Comparison of ENCODE assay signal across 7 cellular contexts in genomic region chr20:17960927-17961599, GRCh38. TPM values are rescaled to one million over a fixed set of nuclear protein-coding genes. Genes with fewer than 3 reads are reported as not detected.
A peak's percentile ranks its signal among the peaks of the same experiment; 100 is the strongest.
DNase-seq lines count a peak whose midpoint lies in the region; ATAC-seq and TF ChIP-seq lines count a peak whose summit lies in the region.

No MANE protein-coding gene starts in this region.

- H3K4me1 ChIP-seq in GM23338 (ENCODE audit: insufficient read depth) = peaks cover 67% of the 10 kb centered on the region
- H3K4me1 ChIP-seq in gastroesophageal sphincter = peaks cover 14 to 99% (median 39%) of the 10 kb centered on the region in 3 donors
- peaks cover 70 to 100% (median 98%) of the 10 kb centered on the region in 6 donors for H3K4me1 ChIP-seq in spleen

- no peak overlapping the region for H2AFZ ChIP-seq in GM23338

- no peak overlapping the region for H3K9ac ChIP-seq in SK-N-MC (ENCODE audit: insufficient read length)

- peaks cover 9% of the 10 kb centered on the region for H3K27me3 Mint-ChIP-seq in GM23338 (ENCODE audit: insufficient read depth, low read depth, poor library complexity)

- peaks cover 75% of the 10 kb centered on the region for H3K36me3 Mint-ChIP-seq in GM23338 (ENCODE audit: low read depth)

- TF ChIP-seq EP300 in gastroesophageal sphincter (IDR thresholded peaks at IDR 0.05) = no peak

- 0 out of 2 replicates have a peak, but pooled peaks cover 3% of the 10 kb centered on the region for H3F3A ChIP-seq in GM23338 (replicated peaks; ENCODE audit: low read depth)

- peaks cover 75% of the 10 kb centered on the region for H3K4me1 Mint-ChIP-seq in GM23338

- H3K9me2 ChIP-seq in GM23338 (ENCODE audit: insufficient read depth) = no peaks in the 10 kb centered on the region

- H3K4me2 ChIP-seq in GM23338 = peak overlapping the region; percentile 42; the same call in 1 of the 2 replicates

- peaks cover 100% of the 10 kb centered on the region for H3K79me2 ChIP-seq in GM23338 (replicated peaks; ENCODE audit: insufficient read depth)

- WGBS in gastroesophageal sphincter (ENCODE audit: low coverage in 1 of 2), 2 donors = 4 to 8% methylated on average over 6 of the region's 6 CpGs
- 29 to 62% (median 47%) methylated on average over 6 of the region's 6 CpGs for WGBS in spleen, 5 donors

- H3K27ac Mint-ChIP-seq in GM23338 = no peak overlapping the region; the same call in none of the 2 replicates

- no peak for ATAC-seq in GM23338
- peak; percentile 75 for ATAC-seq in gastroesophageal sphincter

- peak overlapping the region; percentile 27 for H3K4me3 ChIP-seq in GM23338
- H3K4me3 ChIP-seq in SK-N-MC = peak overlapping the region; percentile 37
- H3K4me3 ChIP-seq in gastroesophageal sphincter = peak overlapping the region; percentile 12 to 18
- H3K4me3 ChIP-seq in spleen = peak overlapping the region in 2 of 8 donors; percentile 8 to 33

- H3K9me3 Mint-ChIP-seq in GM23338 = no peaks in the 10 kb centered on the region; the same call in 2 of the 3 replicates

- H3K27ac ChIP-seq in GM23338 (ENCODE audit: low read depth) (peak overlapping the region; percentile 43), SK-N-MC (peak overlapping the region; percentile 79), gastroesophageal sphincter (peak overlapping the region; percentile 65 to 83 (median 78)), spleen (peak overlapping the region in 7 of 8 donors; percentile 25 to 99 (median 97))

- TF ChIP-seq POLR2A in gastroesophageal sphincter (IDR thresholded peaks at IDR 0.05) (no peak), spleen (IDR thresholded peaks at IDR 0.05) (no peak)

- H3K9me3 ChIP-seq in SK-N-MC (ENCODE audit: low read depth, low read length) (no peaks in the 10 kb centered on the region), gastroesophageal sphincter (no peaks in the 10 kb centered on the region), spleen (no peaks in the 10 kb centered on the region)

- peaks cover 92% of the 10 kb centered on the region for H4K20me1 ChIP-seq in GM23338 (replicated peaks; ENCODE audit: insufficient read depth)

- intact Hi-C loops in spleen (cut with DNase I; ENCODE audit: low total_unique reads) = no loop called here

- no peak for TF ChIP-seq CTCF in GM23338 (conservative IDR thresholded peaks at IDR 0.05; ENCODE audit: low read depth in 2 of 2)
- no peak for TF ChIP-seq CTCF in gastroesophageal sphincter (IDR thresholded peaks at IDR 0.05)
- TF ChIP-seq CTCF in spleen (IDR thresholded peaks at IDR 0.05 in 8 of 11, conservative IDR thresholded peaks at IDR 0.05 in 3 of 11) = no peak

- H3K4me3 Mint-ChIP-seq in GM23338 = peak overlapping the region; percentile 54

- DNase-seq in GM23338 (ENCODE audit: low spot score) (no peak), SK-N-MC (ENCODE audit: low read depth, low spot score) (no peak), spleen (no peak), AG08395 (ENCODE audit: low spot score) (no peak), NCI-H2196 treated with DMSO at 0.1 percent for 48 hours (lab: John Stamatoyannopoulos, UW; ENCODE audit: unreplicated experiment) (no peak)
- DNase-seq in central memory CD4-positive, alpha-beta T cell = no peak

- H3K36me3 ChIP-seq in GM23338 (ENCODE audit: insufficient read depth) (no peaks in the 10 kb centered on the region), SK-N-MC (ENCODE audit: insufficient read depth, low read length) (peaks cover 77% of the 10 kb centered on the region), gastroesophageal sphincter (no peaks in the 10 kb centered on the region), spleen (peaks cover 0 to 12% (median 5%) of the 10 kb centered on the region in 6 donors)

- H3K27me3 ChIP-seq in GM23338 (ENCODE audit: insufficient read depth) (no peaks in the 10 kb centered on the region), gastroesophageal sphincter (no peaks in the 10 kb centered on the region), spleen (replicated peaks in 1 of 7) (no peaks in the 10 kb centered on the region)

TF ChIP-seq in GM23338, 12 proteins besides CTCF, POLR2A, EP300 and RAD21 (continues in another document):
- TF ChIP-seq ETS1 (IDR thresholded peaks at IDR 0.05) (no peak), NANOG (IDR thresholded peaks at IDR 0.05; ENCODE audit: borderline replicate concordance) (no peak), EZH2phosphoT487 (IDR thresholded peaks at IDR 0.05; ENCODE audit: unreplicated experiment) (no peak), CREB1 (CRISPR knock-in tag; IDR thresholded peaks at IDR 0.05; ENCODE audit: low read depth) (no peak), POLR2AphosphoS5 (IDR thresholded peaks at IDR 0.05; ENCODE audit: low read depth) (no peak), JUNB (IDR thresholded peaks at IDR 0.05; ENCODE audit: unreplicated experiment) (no peak), EZH2 (IDR thresholded peaks at IDR 0.05; ENCODE audit: low read depth, unreplicated experiment) (no peak), ZNF114 (CRISPR knock-in tag; IDR thresholded peaks at IDR 0.05) (no peak), ZNF462 (CRISPR knock-in tag; IDR thresholded peaks at IDR 0.05) (no peak)

RNA-seq across cellular contexts. Expression of gene SNX5, which starts 7.5 kb away (rescaled TPM):
- 269 and 287 TPM in 2 replicates for total RNA-seq in GM23338 (2014; rRNA removed; shearing (Covaris generic))
- 154 and 167 TPM in 2 replicates for polyA plus RNA-seq in GM23338 (2016; fragmentation: Nextera tagmentation; extraction: Ambion mirVana)
- 10 to 100 TPM; 47.5 to 90.9 (median 70.2) TPM for total RNA-seq in gastroesophageal sphincter
- total RNA-seq in spleen = 100 to 1,000 TPM; 126 to 261 (median 192) TPM
- 100 to 1,000 TPM; 151 to 181 (median 159) TPM for polyA plus RNA-seq in spleen

RNA-seq across cellular contexts. Expression of gene MGME1, which starts 7.8 kb away (rescaled TPM):
- total RNA-seq in GM23338 (2014; rRNA removed; shearing (Covaris generic)) = 41.5 and 43.1 TPM in 2 replicates
- 55.2 and 56.9 TPM in 2 replicates for polyA plus RNA-seq in GM23338 (2016; fragmentation: Nextera tagmentation; extraction: Ambion mirVana)
- 10 to 100 TPM in 2 of 4 donors, 1 to 10 TPM in 2; 6.3 to 13.5 (median 9.9) TPM for total RNA-seq in gastroesophageal sphincter
- 10 to 100 TPM; 20.9 to 33.4 (median 28.4) TPM for total RNA-seq in spleen
- 10 to 100 TPM; 22.5 to 33.1 (median 26.2) TPM for polyA plus RNA-seq in spleen

Comparison
In these comparisons a context has a peak if more than half of its experiments do, and no peak if none do; other contexts are left out.
1. H3K27ac ChIP-seq: peak in every context shown above with its lines; median percentile 97 in spleen; 79 in SK-N-MC; 78 in gastroesophageal sphincter; 43 in GM23338.